ENCODE assay signal across 9 cellular contexts in the genomic region with DNA sequence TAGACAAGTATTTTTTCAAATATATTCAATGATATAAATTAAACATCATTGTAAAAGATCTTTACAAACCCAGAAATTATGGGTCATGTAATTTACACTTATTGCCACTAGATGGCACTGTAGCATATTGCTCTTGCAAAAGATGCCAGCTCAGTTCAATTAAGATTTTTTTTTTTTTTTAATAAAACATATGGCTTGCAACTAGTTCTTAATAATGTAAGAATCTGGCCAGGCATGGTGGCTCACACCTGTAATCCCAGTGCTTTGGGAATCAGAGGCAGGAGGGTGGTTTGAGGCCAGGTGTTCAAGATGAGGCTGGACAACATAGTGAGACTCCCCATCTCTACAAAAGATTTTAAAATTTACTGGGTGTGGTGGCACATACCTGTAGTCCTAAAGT. TPM values are rescaled to one million over a fixed set of nuclear protein-coding genes. Genes with fewer than 3 reads are reported as not detected.
A peak's percentile ranks its signal among the peaks of the same experiment; 100 is the strongest.
DNase-seq lines count a peak whose midpoint lies in the region; ATAC-seq and TF ChIP-seq lines count a peak whose summit lies in the region.
"Had no signal": no experiment of that assay in that cellular context is flagged by ENCODE, and none has a peak within 500 bp of the region (broad histone marks: within the 10 kb centered on the region; RNA-seq: fewer than 3 reads in every experiment).

No MANE protein-coding gene starts in this region.

- TF ChIP-seq CTCF in MM.1S (IDR thresholded peaks at IDR 0.05; ENCODE audit: low read length), result peak; percentile 75
- 0 out of 2 replicates have a peak, but pooled peaks have one; percentile 21 for TF ChIP-seq CTCF in WERI-Rb-1 (IDR thresholded peaks at IDR 0.05; ENCODE audit: low read depth, low read length)
- TF ChIP-seq CTCF in upper lobe of right lung (IDR thresholded peaks at IDR 0.05), result peak; percentile 90

- no peak overlapping the region for H3K27ac ChIP-seq in MM.1S (ENCODE audit: low read length)
- no peak overlapping the region for H3K27ac ChIP-seq in WERI-Rb-1
- H3K27ac ChIP-seq in upper lobe of right lung, result no peak overlapping the region
- H3K27ac ChIP-seq in substantia nigra (ENCODE audit: low read depth, low read length, poor library complexity, severe bottlenecking), result no peak overlapping the region
- H3K27ac ChIP-seq: skin epidermis had no signal

- H3K27ac Mint-ChIP-seq in activated naive CD4-positive, alpha-beta T cell treated with anti-CD3 and anti-CD28 coated beads, Interleukin-2, amount 50 U/mL, for 72 hours, result no peak overlapping the region

- ATAC-seq in upper lobe of right lung, result peak; percentile 57
- no peak for ATAC-seq in activated naive CD4-positive, alpha-beta T cell treated with anti-CD3 and anti-CD28 coated beads, Interleukin-2, amount 50 U/mL, for 72 hours

- no peak overlapping the region for H2AFZ ChIP-seq in MM.1S (ENCODE audit: low read length)

- H3K4me2 ChIP-seq in MM.1S (ENCODE audit: low read depth, low read length), result no peak overlapping the region

- peaks cover 0 to 5% of the 10 kb centered on the region in 2 donors for H3K36me3 Mint-ChIP-seq in activated naive CD4-positive, alpha-beta T cell treated with anti-CD3 and anti-CD28 coated beads, Interleukin-2, amount 50 U/mL, for 72 hours

- H3K9me3 ChIP-seq in MM.1S (replicated peaks; ENCODE audit: insufficient read depth, low read length), result no peaks in the 10 kb centered on the region
- no peaks in the 10 kb centered on the region for H3K9me3 ChIP-seq in WERI-Rb-1 (ENCODE audit: severe bottlenecking)
- no peaks in the 10 kb centered on the region for H3K9me3 ChIP-seq in upper lobe of right lung

- no peaks in the 10 kb centered on the region for H3K27me3 ChIP-seq in MM.1S (replicated peaks; ENCODE audit: insufficient read depth, low read length)
- no peaks in the 10 kb centered on the region for H3K27me3 ChIP-seq in WERI-Rb-1 (ENCODE audit: insufficient read depth, low read depth, severe bottlenecking)
- H3K27me3 ChIP-seq in upper lobe of right lung, result no peaks in the 10 kb centered on the region

- no peaks in the 10 kb centered on the region for H3K36me3 ChIP-seq in MM.1S (replicated peaks; ENCODE audit: insufficient read depth, low read length)
- no peaks in the 10 kb centered on the region for H3K36me3 ChIP-seq in WERI-Rb-1
- H3K36me3 ChIP-seq in upper lobe of right lung, result no peaks in the 10 kb centered on the region

- H3K4me1 ChIP-seq in MM.1S (ENCODE audit: low read length) (no peaks in the 10 kb centered on the region), upper lobe of right lung (no peaks in the 10 kb centered on the region)

- H3K4me3 ChIP-seq in MM.1S (ENCODE audit: low read length) (no peak overlapping the region), WERI-Rb-1 (ENCODE audit: low read depth, low read length) (no peak overlapping the region), upper lobe of right lung (no peak overlapping the region)
- H3K4me3 ChIP-seq: skin epidermis had no signal

- intact Hi-C loops in upper lobe of right lung (cut with DNase I), result loop anchor here (2.0 kb wide), 1 partner anchor 193 kb away; no protein-coding TSS in a partner anchor

- H3K9me2 ChIP-seq in MM.1S (replicated peaks; ENCODE audit: insufficient read depth, low read length), result no peaks in the 10 kb centered on the region

- no peaks in the 10 kb centered on the region for H3K79me2 ChIP-seq in MM.1S (ENCODE audit: low read length)

- H3F3A ChIP-seq in MM.1S (ENCODE audit: insufficient read depth, low read length), result no peaks in the 10 kb centered on the region

- H3K9me3 Mint-ChIP-seq in activated naive CD4-positive, alpha-beta T cell treated with anti-CD3 and anti-CD28 coated beads, Interleukin-2, amount 50 U/mL, for 72 hours, result peaks cover 0 to 4% of the 10 kb centered on the region in 2 donors

- no peak overlapping the region for H3K9ac ChIP-seq in MM.1S (ENCODE audit: low read length)

- DNase-seq in GF-D8 (lab: John Stamatoyannopoulos, UW), result peak; percentile 15
- peak; percentile 57 for DNase-seq in MM.1S
- DNase-seq in WERI-Rb-1, result no peak
- peak; percentile 69 for DNase-seq in inferior parietal cortex (ENCODE audit: extremely low spot score)
- DNase-seq in upper lobe of right lung, result no peak
- no peak for DNase-seq in activated naive CD4-positive, alpha-beta T cell treated with anti-CD3 and anti-CD28 coated beads, Interleukin-2, amount 50 U/mL, for 72 hours (ENCODE audit: low spot score in 2 of 2)
- no peak for DNase-seq in KG1 (lab: John Stamatoyannopoulos, UW)
- no peak for DNase-seq in substantia nigra (lab: John Stamatoyannopoulos, UW)

- no peaks in the 10 kb centered on the region for H4K20me1 ChIP-seq in MM.1S (ENCODE audit: insufficient read depth, low read length)

RNA-seq across cellular contexts. Expression of gene DESI2, which starts 49.4 kb away (rescaled TPM):
- 53.1 TPM for total RNA-seq in upper lobe of right lung
- total RNA-seq in activated naive CD4-positive, alpha-beta T cell treated with anti-CD3 and anti-CD28 coated beads, Interleukin-2, amount 50 U/mL, for 72 hours, result 10 to 100 TPM; 28.1 to 47.5 TPM

Comparison
In these comparisons a context has a peak if more than half of its experiments do, and no peak if none do; other contexts are left out.
1. DNase-seq: peak in GF-D8 (single experiment), MM.1S (single experiment) and inferior parietal cortex (single experiment); none in WERI-Rb-1 (single experiment), upper lobe of right lung (single experiment), activated naive CD4-positive, alpha-beta T cell treated with anti-CD3 and anti-CD28 coated beads, Interleukin-2, amount 50 U/mL, for 72 hours (0 of 2), KG1 (single experiment) and substantia nigra (0 of 49).
2. CTCF ChIP-seq: peak in every context shown above with its lines; median percentile 90 in upper lobe of right lung; 75 in MM.1S; 21 in WERI-Rb-1.